In genomic region chr5:58813855-58814254, GRCh38 we compare ENCODE assay signal across 6 cellular contexts.
"Had no signal": no experiment of that assay in that cellular context is flagged by ENCODE, and none has a peak within 500 bp of the region (broad histone marks: within the 10 kb centered on the region; RNA-seq: fewer than 3 reads in every experiment).

No MANE protein-coding gene starts in this region.

- H3K4me2 ChIP-seq: KMS-11 had no signal

- ATAC-seq: K562 had no signal

- H3K4me3 ChIP-seq: K562 had no signal

- H3K36me3 Mint-ChIP-seq: IgD-negative memory B cell had no signal

- H3K4me1 Mint-ChIP-seq: IgD-negative memory B cell had no signal

- H3K9ac ChIP-seq: KMS-11 had no signal

- DNase-seq: KG1 had no signal

- H3K27ac ChIP-seq: HL-60, KMS-11 had no signal

- FAIRE-seq: HTR-8/SVneo, K562 had no signal

- H3K27ac Mint-ChIP-seq: IgD-negative memory B cell had no signal

- H3K4me3 Mint-ChIP-seq: IgD-negative memory B cell had no signal

- H3K9me3 Mint-ChIP-seq: IgD-negative memory B cell had no signal

- H3K27me3 Mint-ChIP-seq: IgD-negative memory B cell had no signal
